1 cellular context compared by ENCODE assay signal in the genomic region with DNA sequence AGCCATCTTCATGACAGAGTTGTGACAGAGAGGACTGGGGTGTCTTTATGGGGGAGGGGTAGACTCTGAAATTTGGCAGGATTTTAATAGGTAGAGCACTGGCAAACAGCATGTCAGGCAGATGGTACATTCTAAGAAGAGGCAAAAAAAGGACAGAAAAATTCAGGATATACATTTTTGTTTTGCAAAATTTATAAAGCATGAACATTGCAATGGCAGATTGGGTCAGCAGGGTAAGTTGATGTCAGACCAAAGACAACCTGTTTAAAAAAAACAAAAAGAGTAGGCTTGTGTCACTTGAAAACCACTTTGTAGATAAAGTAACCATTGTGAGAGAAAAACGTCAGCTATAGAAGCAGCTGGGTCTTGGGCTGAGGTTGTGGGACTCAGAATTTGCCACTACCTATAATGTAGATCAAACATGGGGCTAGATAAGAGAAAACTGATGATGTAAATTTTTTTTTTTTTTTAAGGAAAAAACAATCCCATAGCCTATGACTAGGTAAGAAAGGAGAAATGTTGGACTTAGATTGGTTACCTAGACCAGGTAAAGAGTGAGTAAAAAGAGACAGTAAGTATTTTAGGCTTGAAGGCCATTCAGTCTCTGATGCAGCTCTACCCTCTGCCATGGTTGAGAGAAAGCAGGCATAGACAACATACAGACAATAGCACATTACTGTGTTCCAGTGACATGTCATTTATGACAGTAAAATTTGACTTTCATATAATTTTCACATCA.
TF ChIP-seq lines count a peak whose summit lies in the region.

No MANE protein-coding gene starts in this region.

TF ChIP-seq in GM12878, 131 proteins besides CTCF, POLR2A, EP300 and RAD21:
- no peak for TF ChIP-seq ATF2 (IDR thresholded peaks at IDR 0.05; ENCODE audit: low read length)
- TF ChIP-seq ATF7 (IDR thresholded peaks at IDR 0.05; ENCODE audit: low read depth): peak; percentile 70
- no peak for TF ChIP-seq HDAC2 (IDR thresholded peaks at IDR 0.05)
- TF ChIP-seq, protein P1, sequence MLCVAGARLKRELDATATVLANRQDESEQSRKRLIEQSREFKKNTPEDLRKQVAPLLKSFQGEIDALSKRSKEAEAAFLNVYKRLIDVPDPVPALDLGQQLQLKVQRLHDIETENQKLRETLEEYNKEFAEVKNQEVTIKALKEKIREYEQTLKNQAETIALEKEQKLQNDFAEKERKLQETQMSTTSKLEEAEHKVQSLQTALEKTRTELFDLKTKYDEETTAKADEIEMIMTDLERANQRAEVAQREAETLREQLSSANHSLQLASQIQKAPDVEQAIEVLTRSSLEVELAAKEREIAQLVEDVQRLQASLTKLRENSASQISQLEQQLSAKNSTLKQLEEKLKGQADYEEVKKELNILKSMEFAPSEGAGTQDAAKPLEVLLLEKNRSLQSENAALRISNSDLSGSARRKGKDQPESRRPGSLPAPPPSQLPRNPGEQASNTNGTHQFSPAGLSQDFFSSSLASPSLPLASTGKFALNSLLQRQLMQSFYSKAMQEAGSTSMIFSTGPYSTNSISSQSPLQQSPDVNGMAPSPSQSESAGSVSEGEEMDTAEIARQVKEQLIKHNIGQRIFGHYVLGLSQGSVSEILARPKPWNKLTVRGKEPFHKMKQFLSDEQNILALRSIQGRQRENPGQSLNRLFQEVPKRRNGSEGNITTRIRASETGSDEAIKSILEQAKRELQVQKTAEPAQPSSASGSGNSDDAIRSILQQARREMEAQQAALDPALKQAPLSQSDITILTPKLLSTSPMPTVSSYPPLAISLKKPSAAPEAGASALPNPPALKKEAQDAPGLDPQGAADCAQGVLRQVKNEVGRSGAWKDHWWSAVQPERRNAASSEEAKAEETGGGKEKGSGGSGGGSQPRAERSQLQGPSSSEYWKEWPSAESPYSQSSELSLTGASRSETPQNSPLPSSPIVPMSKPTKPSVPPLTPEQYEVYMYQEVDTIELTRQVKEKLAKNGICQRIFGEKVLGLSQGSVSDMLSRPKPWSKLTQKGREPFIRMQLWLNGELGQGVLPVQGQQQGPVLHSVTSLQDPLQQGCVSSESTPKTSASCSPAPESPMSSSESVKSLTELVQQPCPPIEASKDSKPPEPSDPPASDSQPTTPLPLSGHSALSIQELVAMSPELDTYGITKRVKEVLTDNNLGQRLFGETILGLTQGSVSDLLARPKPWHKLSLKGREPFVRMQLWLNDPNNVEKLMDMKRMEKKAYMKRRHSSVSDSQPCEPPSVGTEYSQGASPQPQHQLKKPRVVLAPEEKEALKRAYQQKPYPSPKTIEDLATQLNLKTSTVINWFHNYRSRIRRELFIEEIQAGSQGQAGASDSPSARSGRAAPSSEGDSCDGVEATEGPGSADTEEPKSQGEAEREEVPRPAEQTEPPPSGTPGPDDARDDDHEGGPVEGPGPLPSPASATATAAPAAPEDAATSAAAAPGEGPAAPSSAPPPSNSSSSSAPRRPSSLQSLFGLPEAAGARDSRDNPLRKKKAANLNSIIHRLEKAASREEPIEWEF (IDR thresholded peaks at IDR 0.05; ENCODE audit: insufficient replicate concordance, low read depth, low read length): no peak
- TF ChIP-seq, protein P2, sequence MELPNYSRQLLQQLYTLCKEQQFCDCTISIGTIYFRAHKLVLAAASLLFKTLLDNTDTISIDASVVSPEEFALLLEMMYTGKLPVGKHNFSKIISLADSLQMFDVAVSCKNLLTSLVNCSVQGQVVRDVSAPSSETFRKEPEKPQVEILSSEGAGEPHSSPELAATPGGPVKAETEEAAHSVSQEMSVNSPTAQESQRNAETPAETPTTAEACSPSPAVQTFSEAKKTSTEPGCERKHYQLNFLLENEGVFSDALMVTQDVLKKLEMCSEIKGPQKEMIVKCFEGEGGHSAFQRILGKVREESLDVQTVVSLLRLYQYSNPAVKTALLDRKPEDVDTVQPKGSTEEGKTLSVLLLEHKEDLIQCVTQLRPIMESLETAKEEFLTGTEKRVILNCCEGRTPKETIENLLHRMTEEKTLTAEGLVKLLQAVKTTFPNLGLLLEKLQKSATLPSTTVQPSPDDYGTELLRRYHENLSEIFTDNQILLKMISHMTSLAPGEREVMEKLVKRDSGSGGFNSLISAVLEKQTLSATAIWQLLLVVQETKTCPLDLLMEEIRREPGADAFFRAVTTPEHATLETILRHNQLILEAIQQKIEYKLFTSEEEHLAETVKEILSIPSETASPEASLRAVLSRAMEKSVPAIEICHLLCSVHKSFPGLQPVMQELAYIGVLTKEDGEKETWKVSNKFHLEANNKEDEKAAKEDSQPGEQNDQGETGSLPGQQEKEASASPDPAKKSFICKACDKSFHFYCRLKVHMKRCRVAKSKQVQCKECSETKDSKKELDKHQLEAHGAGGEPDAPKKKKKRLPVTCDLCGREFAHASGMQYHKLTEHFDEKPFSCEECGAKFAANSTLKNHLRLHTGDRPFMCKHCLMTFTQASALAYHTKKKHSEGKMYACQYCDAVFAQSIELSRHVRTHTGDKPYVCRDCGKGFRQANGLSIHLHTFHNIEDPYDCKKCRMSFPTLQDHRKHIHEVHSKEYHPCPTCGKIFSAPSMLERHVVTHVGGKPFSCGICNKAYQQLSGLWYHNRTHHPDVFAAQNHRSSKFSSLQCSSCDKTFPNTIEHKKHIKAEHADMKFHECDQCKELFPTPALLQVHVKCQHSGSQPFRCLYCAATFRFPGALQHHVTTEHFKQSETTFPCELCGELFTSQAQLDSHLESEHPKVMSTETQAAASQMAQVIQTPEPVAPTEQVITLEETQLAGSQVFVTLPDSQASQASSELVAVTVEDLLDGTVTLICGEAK (IDR thresholded peaks at IDR 0.05; ENCODE audit: borderline replicate concordance): no peak
- TF ChIP-seq E4F1 (IDR thresholded peaks at IDR 0.05; ENCODE audit: borderline replicate concordance, partially characterized antibody): no peak
- TF ChIP-seq TCF3 (IDR thresholded peaks at IDR 0.05; ENCODE audit: borderline replicate concordance, insufficient read depth, low read depth, low read length): no peak
- no peak for TF ChIP-seq BCL3 (IDR thresholded peaks at IDR 0.05; ENCODE audit: borderline replicate concordance, insufficient read depth, low read depth, low read length, poor library complexity, severe bottlenecking)
- peak; percentile 49; the same call in 1 of the 2 replicates for TF ChIP-seq ZNF384 (IDR thresholded peaks at IDR 0.05; ENCODE audit: borderline replicate concordance, low read depth, low read length)
- TF ChIP-seq RUNX3 (IDR thresholded peaks at IDR 0.05; ENCODE audit: low read length): peak; percentile 34; the same call in 1 of the 2 replicates
